3 cellular contexts compared by ENCODE assay signal in genomic region chr11:31248768-31249167, GRCh38.
"Had no signal": no experiment of that assay in that cellular context is flagged by ENCODE, and none has a peak within 500 bp of the region (broad histone marks: within the 10 kb centered on the region; RNA-seq: fewer than 3 reads in every experiment).

No MANE protein-coding gene starts in this region.

- ATAC-seq: GM12878 had no signal

- H3K4me3 ChIP-seq: GM12878 had no signal

- DNase-seq: GDM1, GF-D8 had no signal
